Comparison of ENCODE assay signal across 8 cellular contexts in genomic region chr20:41078329-41078728, GRCh38. TPM values are rescaled to one million over a fixed set of nuclear protein-coding genes. Genes with fewer than 3 reads are reported as not detected.
DNase-seq lines count a peak whose midpoint lies in the region; ATAC-seq, FAIRE-seq and TF ChIP-seq lines count a peak whose summit lies in the region.

No MANE protein-coding gene starts in this region.

- FAIRE-seq in A204.1 (lab: Jason Lieb, UNC) = peak; percentile 19

- DNase-seq in fibroblast of villous mesenchyme (ENCODE audit: low read depth) (peak; percentile 75), psoas muscle (no peak)
- DNase-seq in activated CD4-positive, alpha-beta T cell treated with anti-CD3 and anti-CD28 coated beads for 48 hours = no peak

- peaks cover 9% of the 10 kb centered on the region for H3K4me1 ChIP-seq in psoas muscle

- no peak overlapping the region for H3K27ac ChIP-seq in psoas muscle

- no peaks in the 10 kb centered on the region for H3K27me3 ChIP-seq in psoas muscle (ENCODE audit: insufficient read depth in 3 of 3, low read length in 2 of 3)

- peak; percentile 20; the same call in 1 of the 3 replicates for TF ChIP-seq CTCF in GM12872 (IDR thresholded peaks at IDR 0.05; ENCODE audit: insufficient read depth, low read depth, low read length)
- peak; percentile 61 for TF ChIP-seq CTCF in fibroblast of villous mesenchyme (IDR thresholded peaks at IDR 0.05; ENCODE audit: insufficient read depth, low read depth, low read length)
- peak; percentile 50 for TF ChIP-seq CTCF in psoas muscle (IDR thresholded peaks at IDR 0.05)

- ATAC-seq in SK-N-SH treated with all-trans-retinoic acid at 6 μM for 48 hours (peak; percentile 97), psoas muscle (peak in 2 of 4 donors; percentile 52 to 78), GM21423 (IDR thresholded peaks at IDR 0.05; ENCODE audit: unreplicated experiment) (no peak), HG03354 (IDR thresholded peaks at IDR 0.05; ENCODE audit: poor library complexity, severe bottlenecking, unreplicated experiment) (no peak)

- H3K4me3 ChIP-seq in fibroblast of villous mesenchyme (ENCODE audit: low read depth, low read length) = no peak overlapping the region
- no peak overlapping the region for H3K4me3 ChIP-seq in psoas muscle

- no peaks in the 10 kb centered on the region for H3K9me3 ChIP-seq in psoas muscle

- intact Hi-C loops in psoas muscle (cut with DNase I) = loop anchor here in 1 of 2 donors (5.0 kb wide), 1 partner anchor 86 kb away; no protein-coding TSS in a partner anchor

- H3K36me3 ChIP-seq in psoas muscle (ENCODE audit: insufficient read depth in 1 of 2, low read depth in 1 of 2) = peaks cover 13 to 79% of the 10 kb centered on the region in 2 donors

TF ChIP-seq in SK-N-SH treated with all-trans-retinoic acid at 6 μM for 48 hours, 23 proteins besides CTCF, POLR2A, EP300 and RAD21:
- 0 out of 2 replicates have a peak, but pooled peaks have one; percentile 54 for TF ChIP-seq SNAI2 (CRISPR knock-in tag; IDR thresholded peaks at IDR 0.05)
- TF ChIP-seq ESRRG (CRISPR knock-in tag; IDR thresholded peaks at IDR 0.05) = no peak
- TF ChIP-seq TSHZ2 (CRISPR knock-in tag; IDR thresholded peaks at IDR 0.05) = peak; percentile 43; the same call in 1 of the 2 replicates
- no peak for TF ChIP-seq RARB (CRISPR knock-in tag; IDR thresholded peaks at IDR 0.05)
- no peak for TF ChIP-seq ARNTL (CRISPR knock-in tag; IDR thresholded peaks at IDR 0.05; ENCODE audit: borderline replicate concordance, low read depth)
- peak; percentile 65; the same call in 1 of the 2 replicates for TF ChIP-seq TCF4 (CRISPR knock-in tag; IDR thresholded peaks at IDR 0.05; ENCODE audit: borderline replicate concordance)
- no peak for TF ChIP-seq PATZ1 (CRISPR knock-in tag; IDR thresholded peaks at IDR 0.05; ENCODE audit: borderline replicate concordance)
- TF ChIP-seq ZFP30 (CRISPR knock-in tag; IDR thresholded peaks at IDR 0.05) = no peak
- TF ChIP-seq CREB5 (CRISPR knock-in tag; IDR thresholded peaks at IDR 0.05; ENCODE audit: low read depth) = peak; percentile 49; the same call in 1 of the 2 replicates
- peak; percentile 95 for TF ChIP-seq ISL1 (CRISPR knock-in tag; IDR thresholded peaks at IDR 0.05)
- TF ChIP-seq POU6F1 (CRISPR knock-in tag; IDR thresholded peaks at IDR 0.05; ENCODE audit: borderline replicate concordance, low read depth) = peak; percentile 90; the same call in 1 of the 2 replicates
- 0 out of 2 replicates have a peak, but pooled peaks have one; percentile 47 for TF ChIP-seq CSRNP3 (CRISPR knock-in tag; IDR thresholded peaks at IDR 0.05)

RNA-seq across cellular contexts. Expression of gene TOP1, which starts 49.7 kb away (rescaled TPM):
- total RNA-seq in fibroblast of villous mesenchyme = 10.3 and 19.9 TPM in 2 replicates
- total RNA-seq in psoas muscle = 10 to 100 TPM; 19.9 to 30.7 (median 22.9) TPM
- 10 to 100 TPM; 10.6 to 24.6 (median 19.9) TPM for polyA plus RNA-seq in psoas muscle

RNA-seq across cellular contexts. Expression of gene PLCG1, which starts 59.0 kb away (rescaled TPM):
- total RNA-seq in fibroblast of villous mesenchyme = 60.9 and 94.7 TPM in 2 replicates
- 10 to 100 TPM; 21.7 to 43.1 (median 28.0) TPM for total RNA-seq in psoas muscle
- 10 to 100 TPM; 16.0 to 26.0 (median 19.7) TPM for polyA plus RNA-seq in psoas muscle
